Comparison of ENCODE assay signal across 11 cellular contexts in genomic region chr11:111370902-111371578, GRCh38. TPM values are rescaled to one million over a fixed set of nuclear protein-coding genes. Genes with fewer than 3 reads are reported as not detected.
A peak's percentile ranks its signal among the peaks of the same experiment; 100 is the strongest.
DNase-seq lines count a peak whose midpoint lies in the region; ATAC-seq and TF ChIP-seq lines count a peak whose summit lies in the region.
"Had no signal": no experiment of that assay in that cellular context is flagged by ENCODE, and none has a peak within 500 bp of the region (broad histone marks: within the 10 kb centered on the region; RNA-seq: fewer than 3 reads in every experiment).

No MANE protein-coding gene starts in this region.

- ATAC-seq in GM18868 (IDR thresholded peaks at IDR 0.05; ENCODE audit: unreplicated experiment), result peak; percentile 32
- ATAC-seq in GM21515 (IDR thresholded peaks at IDR 0.05; ENCODE audit: unreplicated experiment), result peak; percentile 47
- ATAC-seq in HG03439 (IDR thresholded peaks at IDR 0.05; ENCODE audit: unreplicated experiment), result peak; percentile 38
- ATAC-seq in memory B cell (ENCODE audit: low read depth), result no peak
- ATAC-seq: T-helper 17 cell had no signal

- H3K4me3 ChIP-seq in suprapubic skin, result no peak overlapping the region

- no peak for TF ChIP-seq CTCF in suprapubic skin (IDR thresholded peaks at IDR 0.05)

- peak overlapping the region; percentile 89 for H3K4me3 Mint-ChIP-seq in memory B cell
- H3K4me3 Mint-ChIP-seq: T-helper 17 cell had no signal

- WGBS in suprapubic skin, result 73% methylated on average over 7 of the region's 7 CpGs

- H3K9me3 Mint-ChIP-seq in memory B cell, result no peaks in the 10 kb centered on the region

- H3K4me1 ChIP-seq in suprapubic skin, result no peaks in the 10 kb centered on the region

- TF ChIP-seq POLR2A in suprapubic skin (IDR thresholded peaks at IDR 0.05), result no peak

- no peaks in the 10 kb centered on the region for H3K36me3 ChIP-seq in suprapubic skin

- H3K27me3 ChIP-seq in suprapubic skin, result no peaks in the 10 kb centered on the region

- peaks cover 77% of the 10 kb centered on the region for H3K4me1 Mint-ChIP-seq in memory B cell

- no peak for TF ChIP-seq EP300 in suprapubic skin (IDR thresholded peaks at IDR 0.05)

- DNase-seq in memory B cell (ENCODE audit: low spot score in 2 of 2), result no peak
- no peak for DNase-seq in COR-L47 (lab: John Stamatoyannopoulos, UW)
- DNase-seq in LoVo (ENCODE audit: low spot score), result no peak
- no peak for DNase-seq in suprapubic skin (ENCODE audit: low spot score in 2 of 2)
- DNase-seq in NK-92 treated with Interleukin-12 subunit alpha and Interleukin-12 subunit beta, amount 100 ng/mL, for 24 hours (lab: John Stamatoyannopoulos, UW), result no peak
- DNase-seq: DND-41, NCI-H2171, T-helper 17 cell had no signal

- H3K27ac Mint-ChIP-seq in memory B cell, result peak overlapping the region; percentile 97
- H3K27ac Mint-ChIP-seq: T-helper 17 cell had no signal

- H3K36me3 Mint-ChIP-seq in memory B cell, result peaks cover 43% of the 10 kb centered on the region

- H3K27ac ChIP-seq in suprapubic skin, result no peak overlapping the region

- no peaks in the 10 kb centered on the region for H3K9me3 ChIP-seq in suprapubic skin

- no peaks in the 10 kb centered on the region for H3K27me3 Mint-ChIP-seq in memory B cell
- H3K27me3 Mint-ChIP-seq: T-helper 17 cell had no signal

RNA-seq across cellular contexts. Expression of gene POU2AF1, which starts 8.0 kb away (rescaled TPM):
- not detected for total RNA-seq in suprapubic skin
